ENCODE assay signal across 21 cellular contexts in genomic region chr5:143588933-143589662, GRCh38.
A peak's percentile ranks its signal among the peaks of the same experiment; 100 is the strongest.
DNase-seq lines count a peak whose midpoint lies in the region; ATAC-seq, FAIRE-seq and TF ChIP-seq lines count a peak whose summit lies in the region.
"Had no signal": no experiment of that assay in that cellular context is flagged by ENCODE, and none has a peak within 500 bp of the region (broad histone marks: within the 10 kb centered on the region; RNA-seq: fewer than 3 reads in every experiment).

No MANE protein-coding gene starts in this region.

- H3K9me3 ChIP-seq in Loucy (ENCODE audit: insufficient read depth, low read depth, low read length) (no peaks in the 10 kb centered on the region), K562 (replicated peaks; ENCODE audit: control insufficient read depth, insufficient read depth, low read depth, low read length) (no peaks in the 10 kb centered on the region), prostate gland (no peaks in the 10 kb centered on the region), MG63 (no peaks in the 10 kb centered on the region)
- H3K9me3 ChIP-seq: ovary, sigmoid colon, tibial nerve had no signal

- H3K36me3 ChIP-seq in Loucy (ENCODE audit: insufficient read depth, low read length) (no peaks in the 10 kb centered on the region), K562 (ENCODE audit: control insufficient read depth, insufficient read depth, low read length) (no peaks in the 10 kb centered on the region), prostate gland (no peaks in the 10 kb centered on the region), MG63 (no peaks in the 10 kb centered on the region)
- H3K36me3 ChIP-seq: BLaER1 treated with 17β-estradiol and CSF1 and Interleukin-3, amounts not matched to agents 10 nM and 100 nM; ovary; sigmoid colon; tibial nerve had no signal

- no peak overlapping the region for H3K4me2 ChIP-seq in Loucy (ENCODE audit: low read depth, low read length, poor library complexity, severe bottlenecking)
- no peak overlapping the region for H3K4me2 ChIP-seq in K562 (ENCODE audit: insufficient read depth, low read length)

- H3K9me1 ChIP-seq in K562 (ENCODE audit: control insufficient read depth, insufficient read depth, low read length) = no peaks in the 10 kb centered on the region

- H2AFZ ChIP-seq in Loucy (ENCODE audit: low read length) (peak overlapping the region; percentile 44), K562 (ENCODE audit: low read depth, low read length) (peak overlapping the region; percentile 61)

- ATAC-seq in K562 = no peak

- H3K9ac ChIP-seq in Loucy (ENCODE audit: low read depth, low read length, poor library complexity, severe bottlenecking) (no peak overlapping the region), K562 (ENCODE audit: insufficient read depth in 1 of 2, low read depth in 2 of 2, low read length in 2 of 2) (no peak overlapping the region)
- H3K9ac ChIP-seq: BLaER1 treated with 17β-estradiol and CSF1 and Interleukin-3, amounts not matched to agents 10 nM and 100 nM had no signal

- no peaks in the 10 kb centered on the region for H3K9me2 ChIP-seq in Loucy (replicated peaks; ENCODE audit: low read depth, low read length)

- H3F3A ChIP-seq in Loucy (ENCODE audit: low read depth) = no peaks in the 10 kb centered on the region

- no peaks in the 10 kb centered on the region for H3K79me2 ChIP-seq in Loucy (ENCODE audit: insufficient read depth, low read length)
- no peaks in the 10 kb centered on the region for H3K79me2 ChIP-seq in K562 (ENCODE audit: control insufficient read depth, insufficient read depth, low read length)

- POLR2A ChIA-PET in K562 (lab: Yijun Ruan, JAX) = interaction anchor here (0.6 kb wide), 2 partner anchors 71 to 303 kb away, joined by 3 read pairs; no protein-coding TSS in a partner anchor

- H3K4me3 ChIP-seq in Loucy (ENCODE audit: low read length, poor library complexity, severe bottlenecking) (no peak overlapping the region), K562 (no peak overlapping the region), prostate gland (no peak overlapping the region), MG63 (no peak overlapping the region)
- H3K4me3 ChIP-seq: BLaER1 treated with 17β-estradiol and CSF1 and Interleukin-3, amounts not matched to agents 10 nM and 100 nM; ovary; sigmoid colon; tibial nerve had no signal

- H3K27ac ChIP-seq in K562 (ENCODE audit: extremely low read depth, low read depth, low read length) (no peak overlapping the region), prostate gland (peak overlapping the region in 1 of 2 donors; percentile 18)
- H3K27ac ChIP-seq: 22Rv1; BLaER1 treated with 17β-estradiol and CSF1 and Interleukin-3, amounts not matched to agents 10 nM and 100 nM; ovary; sigmoid colon; tibial nerve had no signal

- WGBS in K562 (ENCODE audit: insufficient coverage, low coverage, missing lambda C conversion rate) = 53% methylated on average over 7 of the region's 7 CpGs
- WGBS in prostate gland = 55% methylated on average over 7 of the region's 7 CpGs

- DNase-seq in DMS53 (lab: John Stamatoyannopoulos, UW) = peak; percentile 53
- DNase-seq in DMS53 treated with DMSO at 0.1 percent for 48 hours (lab: John Stamatoyannopoulos, UW; ENCODE audit: unreplicated experiment) = no peak
- DNase-seq in K562 (ENCODE audit: extremely low read depth in 1 of 4, low spot score in 3 of 4) = no peak
- peak; percentile 14 for DNase-seq in prostate gland (ENCODE audit: low spot score)
- no peak for DNase-seq in MG63
- DNase-seq in NCI-H524 treated with DMSO at 0.1 percent for 48 hours (lab: John Stamatoyannopoulos, UW) = no peak
- DNase-seq in COLO829 (ENCODE audit: low spot score) = no peak
- DNase-seq: DMS153; NCI-H1105; NCI-H526; ovary; Right ventricle myocardium superior; sigmoid colon; stimulated activated naive CD4-positive, alpha-beta T cell had no signal

- H3K4me1 ChIP-seq in Loucy (ENCODE audit: insufficient read depth, low read length, poor library complexity, severe bottlenecking) (peaks cover 20% of the 10 kb centered on the region), K562 (replicated peaks in 1 of 2; ENCODE audit: control insufficient read depth in 2 of 2, insufficient read depth in 2 of 2, low read length in 2 of 2) (peaks cover 0 to 31% of the 10 kb centered on the region in 2 experiments; a peak in 4 of 5 replicates), prostate gland (replicated peaks) (no peaks in the 10 kb centered on the region)
- H3K4me1 ChIP-seq: sigmoid colon had no signal

- no peak for TF ChIP-seq RAD21 in K562 (CRISPR knock-in tag; conservative IDR thresholded peaks at IDR 0.05 in 1 of 2, IDR thresholded peaks at IDR 0.05 in 1 of 2)

- CTCF ChIA-PET in K562 (lab: Yijun Ruan, JAX; ENCODE audit: low intra/inter-chr PET ratio) = no interaction called here

- TF ChIP-seq POLR2A in K562 (conservative IDR thresholded peaks at IDR 0.05) = no peak
- TF ChIP-seq POLR2A in prostate gland (IDR thresholded peaks at IDR 0.05) = no peak

- FAIRE-seq in K562 (lab: Jason Lieb, UNC) = peak; percentile 11
- FAIRE-seq: colon, endometrium, islet of Langerhans had no signal

- no peak for TF ChIP-seq EP300 in K562 (IDR thresholded peaks at IDR 0.05; ENCODE audit: low read length)

- BruUV-seq in K562 (replicated peaks; lab: Mats Ljungman, UMichigan) = no TSS peak

- in situ Hi-C loops in K562 (cut with MboI) = no loop called here

- no peak for TF ChIP-seq CTCF in Loucy (conservative IDR thresholded peaks at IDR 0.05; ENCODE audit: low read length)
- TF ChIP-seq CTCF in K562 (IDR thresholded peaks at IDR 0.05 in 2 of 3, conservative IDR thresholded peaks at IDR 0.05 in 1 of 3; ENCODE audit: insufficient read depth in 2 of 3, low read depth in 1 of 3, low read length in 3 of 3) = no peak
- TF ChIP-seq CTCF in prostate gland (IDR thresholded peaks at IDR 0.05) = no peak

- intact Hi-C loops in K562 (cut with micrococcal nuclease) = loop anchor here (10.0 kb wide), 1 partner anchor 374 kb away; no protein-coding TSS in a partner anchor
- intact Hi-C loops in prostate gland (cut with DNase I) = no loop called here

- H4K20me1 ChIP-seq in Loucy (ENCODE audit: insufficient read depth, low read length, poor library complexity, severe bottlenecking) (no peaks in the 10 kb centered on the region), K562 (replicated peaks; ENCODE audit: control insufficient read depth, insufficient read depth, low read length) (no peaks in the 10 kb centered on the region)
- H4K20me1 ChIP-seq: BLaER1 treated with 17β-estradiol and CSF1 and Interleukin-3, amounts not matched to agents 10 nM and 100 nM had no signal

- H3K27me3 ChIP-seq in Loucy (ENCODE audit: insufficient read depth, low read length, poor library complexity, severe bottlenecking) (no peaks in the 10 kb centered on the region), K562 (ENCODE audit: control insufficient read depth in 2 of 2, insufficient read depth in 2 of 2, low read length in 2 of 2) (no peaks in the 10 kb centered on the region), prostate gland (replicated peaks; ENCODE audit: insufficient read depth) (no peaks in the 10 kb centered on the region), MG63 (no peaks in the 10 kb centered on the region)
- H3K27me3 ChIP-seq: BLaER1 treated with 17β-estradiol and CSF1 and Interleukin-3, amounts not matched to agents 10 nM and 100 nM; ovary; sigmoid colon; tibial nerve had no signal

TF ChIP-seq in K562, 482 proteins besides CTCF, POLR2A, EP300 and RAD21:
- TF ChIP-seq TGIF2 (CRISPR knock-in tag; IDR thresholded peaks at IDR 0.05) (no peak), MTF1 (CRISPR knock-in tag; IDR thresholded peaks at IDR 0.05; ENCODE audit: borderline replicate concordance) (no peak)

Comparison
In these comparisons a context has a peak if more than half of its experiments do, and no peak if none do; other contexts are left out.
1. DNase-seq: peak in DMS53 (single experiment) and prostate gland (single experiment); none in DMS53 treated with DMSO at 0.1 percent for 48 hours (single experiment), K562 (0 of 4), MG63 (single experiment), NCI-H524 treated with DMSO at 0.1 percent for 48 hours (single experiment) and COLO829 (single experiment).